ENCODE assay signal across 8 cellular contexts in genomic region chr1:10694633-10695627, GRCh38.
DNase-seq lines count a peak whose midpoint lies in the region; FAIRE-seq and TF ChIP-seq lines count a peak whose summit lies in the region.

No MANE protein-coding gene starts in this region.

- FAIRE-seq in GM19239 (lab: Jason Lieb, UNC): peak; percentile 64

- H3K4me3 ChIP-seq in AG10803 (ENCODE audit: low read length) (peak overlapping the region; percentile 35), OCI-LY1 (ENCODE audit: low read depth, low read length, poor library complexity, severe bottlenecking) (peak overlapping the region; percentile 56), epithelial cell of esophagus (ENCODE audit: low read length) (peak overlapping the region; percentile 33)

- no peak overlapping the region for H3K27ac ChIP-seq in OCI-LY1 (ENCODE audit: low read depth, low read length, poor library complexity, severe bottlenecking)

- H3K9ac ChIP-seq in OCI-LY1 (ENCODE audit: low read length): no peak overlapping the region; the same call in 1 of the 2 replicates

- H3F3A ChIP-seq in OCI-LY1 (ENCODE audit: insufficient read depth, low read length): no peaks in the 10 kb centered on the region

- no peaks in the 10 kb centered on the region for H3K27me3 ChIP-seq in OCI-LY1 (ENCODE audit: insufficient read depth, low read length)

- H2AFZ ChIP-seq in OCI-LY1 (ENCODE audit: low read length): no peak overlapping the region

- H3K9me3 ChIP-seq in OCI-LY1 (ENCODE audit: low read length): no peaks in the 10 kb centered on the region

- no peaks in the 10 kb centered on the region for H3K36me3 ChIP-seq in OCI-LY1 (ENCODE audit: insufficient read depth, low read length)

- peaks cover 14% of the 10 kb centered on the region for H3K4me1 ChIP-seq in OCI-LY1 (ENCODE audit: insufficient read depth, low read length, severe bottlenecking)

- H4K20me1 ChIP-seq in OCI-LY1 (ENCODE audit: insufficient read depth, low read length): no peaks in the 10 kb centered on the region

- DNase-seq in AG10803 (ENCODE audit: low read depth) (peak; percentile 72), GM19239 (ENCODE audit: insufficient read length, low spot score) (peak; percentile 99), HT1080 (ENCODE audit: low read depth) (peak; percentile 67), activated T-cell treated with anti-CD3 and anti-CD28 coated beads for 24 hours (ENCODE audit: low read depth) (peak; percentile 70), epithelial cell of esophagus (ENCODE audit: low read depth) (peak; percentile 88), midbrain (lab: John Stamatoyannopoulos, UW) (peak; percentile 69)
- DNase-seq in stimulated activated CD8-positive, alpha-beta memory T cell treated with anti-CD3 and anti-CD28 coated beads, Interleukin-15, amount 100 ng/mL, for 4 hours (ENCODE audit: low read depth in 2 of 2): peak; percentile 57 to 61

- H3K4me2 ChIP-seq in OCI-LY1 (ENCODE audit: low read length): peak overlapping the region; percentile 69

- no peak for TF ChIP-seq CTCF in AG10803 (conservative IDR thresholded peaks at IDR 0.05; ENCODE audit: low read length)
- TF ChIP-seq CTCF in OCI-LY1 (IDR thresholded peaks at IDR 0.05; ENCODE audit: low read length): no peak
- no peak for TF ChIP-seq CTCF in epithelial cell of esophagus (IDR thresholded peaks at IDR 0.05; ENCODE audit: insufficient read depth, low read depth, low read length, missing control alignments)

- H3K79me2 ChIP-seq in OCI-LY1 (ENCODE audit: insufficient read depth, low read length): no peaks in the 10 kb centered on the region

- H3K9me2 ChIP-seq in OCI-LY1 (ENCODE audit: low read depth, low read length): no peaks in the 10 kb centered on the region
